In the genomic region with DNA sequence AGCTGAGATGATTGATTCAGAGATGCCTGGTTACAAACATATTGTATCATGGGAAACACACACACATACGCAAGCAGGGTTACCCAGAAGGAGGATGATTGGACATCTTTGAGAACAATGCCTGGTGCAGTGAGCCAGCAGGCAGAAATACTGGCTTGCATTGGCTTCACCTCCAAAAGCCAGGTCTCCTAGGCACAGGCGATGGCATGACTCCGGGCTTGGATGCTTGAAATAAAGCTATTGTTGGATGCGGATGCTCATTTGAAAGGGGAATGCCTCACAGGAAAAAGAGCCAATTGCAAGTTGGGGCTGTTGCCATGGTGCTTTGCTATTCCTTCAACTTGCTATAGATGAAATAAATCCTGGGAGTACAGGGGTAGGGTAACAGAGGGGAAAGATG, we compare ENCODE assay signal across 12 cellular contexts.
A peak's percentile ranks its signal among the peaks of the same experiment; 100 is the strongest.
DNase-seq lines count a peak whose midpoint lies in the region; ATAC-seq and TF ChIP-seq lines count a peak whose summit lies in the region.
"Had no signal": no experiment of that assay in that cellular context is flagged by ENCODE, and none has a peak within 500 bp of the region (broad histone marks: within the 10 kb centered on the region; RNA-seq: fewer than 3 reads in every experiment).

No MANE protein-coding gene starts in this region.

- H3K4me1 Mint-ChIP-seq in WTC11 (peaks cover 91% of the 10 kb centered on the region), osteocyte (ENCODE audit: unreplicated experiment) (peaks cover 79% of the 10 kb centered on the region), Calu3 (ENCODE audit: low read depth, unreplicated experiment) (no peaks in the 10 kb centered on the region)

- H3K36me3 Mint-ChIP-seq in WTC11 (no peaks in the 10 kb centered on the region; the same call in 1 of the 2 replicates), osteocyte (ENCODE audit: unreplicated experiment) (peaks cover 28% of the 10 kb centered on the region), Calu3 (ENCODE audit: insufficient read depth, unreplicated experiment) (no peaks in the 10 kb centered on the region)

- CTCF ChIA-PET in HEK293 (lab: Yijun Ruan, JAX) (interaction anchor here (0.6 kb wide), 1 partner anchor 94 kb away, joined by 3 read pairs; no protein-coding TSS in a partner anchor), WTC11 (lab: Charles Lee) (interaction anchor here (1.0 kb wide), 1 partner anchor 151 kb away, joined by 3 read pairs; no protein-coding TSS in a partner anchor), Calu3 (lab: Charles Lee) (no interaction called here)

- H3K27ac ChIP-seq in HEK293 (ENCODE audit: extremely low read depth, low read depth, low read length): no peak overlapping the region

- no peaks in the 10 kb centered on the region for H3K36me3 ChIP-seq in HEK293 (ENCODE audit: control insufficient read depth in 2 of 2, insufficient read depth in 1 of 2, low read length in 2 of 2)

- DNase-seq in WTC11 (ENCODE audit: low spot score): no peak
- DNase-seq in fibroblast of the aortic adventitia (ENCODE audit: low read depth): peak; percentile 48
- no peak for DNase-seq in osteocyte (ENCODE audit: extremely low spot score, unreplicated experiment)
- DNase-seq in Calu3: no peak
- DNase-seq in GM10266 (ENCODE audit: extremely low spot score): no peak
- DNase-seq in SW 1271 (lab: John Stamatoyannopoulos, UW): no peak
- DNase-seq: DMS79 treated with DMSO at 0.1 percent for 48 hours; NCI-H1930; stimulated activated CD4-positive, alpha-beta T cell treated with anti-CD3 and anti-CD28 coated beads, Interleukin-2, amount 100 ng/mL, for 24 hours; trophoblast cell had no signal

- H3K9me3 Mint-ChIP-seq in WTC11 (no peaks in the 10 kb centered on the region), osteocyte (ENCODE audit: unreplicated experiment) (no peaks in the 10 kb centered on the region), Calu3 (ENCODE audit: low read depth, unreplicated experiment) (no peaks in the 10 kb centered on the region)

- ATAC-seq in WTC11 (peak; percentile 45), HG03571 (IDR thresholded peaks at IDR 0.05; ENCODE audit: unreplicated experiment) (no peak)

- H3K27me3 Mint-ChIP-seq in WTC11 (ENCODE audit: low read depth) (no peaks in the 10 kb centered on the region), osteocyte (ENCODE audit: unreplicated experiment) (no peaks in the 10 kb centered on the region), Calu3 (ENCODE audit: unreplicated experiment) (no peaks in the 10 kb centered on the region)

- POLR2A ChIA-PET in HEK293 (lab: Yijun Ruan, JAX) (no interaction called here), WTC11 (lab: Charles Lee) (interaction anchor here (0.8 kb wide), 1 partner anchor 27 kb away, joined by 3 read pairs; no protein-coding TSS in a partner anchor)

- BruUV-seq in Calu3 (replicated peaks; lab: Mats Ljungman, UMichigan): no TSS peak

- H3K27ac Mint-ChIP-seq in WTC11 (peak overlapping the region; percentile 91), osteocyte (ENCODE audit: unreplicated experiment) (peak overlapping the region; percentile 69), Calu3 (ENCODE audit: unreplicated experiment) (no peak overlapping the region)

- peaks cover 6% of the 10 kb centered on the region for H3K4me1 ChIP-seq in HEK293 (ENCODE audit: control insufficient read depth, insufficient read depth, low read length)

- intact Hi-C loops in Calu3 (cut with micrococcal nuclease; ENCODE audit: unreplicated experiment): no loop called here

- H3K4me3 ChIP-seq in HEK293 (ENCODE audit: low read depth, low read length) (no peak overlapping the region), fibroblast of the aortic adventitia (ENCODE audit: low read depth, low read length) (no peak overlapping the region)

- peak overlapping the region; percentile 51 for H3K4me3 Mint-ChIP-seq in WTC11
- peak overlapping the region; percentile 48 for H3K4me3 Mint-ChIP-seq in osteocyte (ENCODE audit: unreplicated experiment)
- H3K4me3 Mint-ChIP-seq in Calu3 (ENCODE audit: low read depth, unreplicated experiment): no peak overlapping the region

- no peaks in the 10 kb centered on the region for H3K9me3 ChIP-seq in HEK293 (ENCODE audit: control insufficient read depth, insufficient read depth, low read depth, low read length)

- TF ChIP-seq CTCF in HEK293 (tag by site-specific recombination; IDR thresholded peaks at IDR 0.05): no peak
- TF ChIP-seq CTCF in WTC11 (IDR thresholded peaks at IDR 0.05): no peak
- no peak for TF ChIP-seq CTCF in fibroblast of the aortic adventitia (IDR thresholded peaks at IDR 0.05; ENCODE audit: insufficient read depth, low read length)
- TF ChIP-seq CTCF in osteocyte (IDR thresholded peaks at IDR 0.05): no peak
- no peak for TF ChIP-seq CTCF in Calu3 (IDR thresholded peaks at IDR 0.05; ENCODE audit: unreplicated experiment)
- no peak for TF ChIP-seq CTCF in GM10266 (IDR thresholded peaks at IDR 0.05; ENCODE audit: control insufficient read depth, insufficient read depth, low read depth, missing control alignments)

TF ChIP-seq in HEK293, 187 proteins besides CTCF, POLR2A, EP300 and RAD21:
- TF ChIP-seq ZSCAN16 (tag by site-specific recombination; IDR thresholded peaks at IDR 0.05) (no peak), FEZF1 (tag by site-specific recombination; IDR thresholded peaks at IDR 0.05) (peak; percentile 55)
TF ChIP-seq in HEK293: peak in this region for 1.

TF ChIP-seq in WTC11, 78 proteins besides CTCF, POLR2A, EP300 and RAD21:
- TF ChIP-seq ZNF396 (CRISPR knock-in tag; IDR thresholded peaks at IDR 0.05; ENCODE audit: borderline replicate concordance): no peak
- TF ChIP-seq ZNF138 (CRISPR knock-in tag; conservative IDR thresholded peaks at IDR 0.05): no peak
- TF ChIP-seq JUN (CRISPR knock-in tag; IDR thresholded peaks at IDR 0.05): no peak
- TF ChIP-seq E2F1 (CRISPR knock-in tag; IDR thresholded peaks at IDR 0.05): no peak
- TF ChIP-seq TCF7 (CRISPR knock-in tag; IDR thresholded peaks at IDR 0.05; ENCODE audit: low read depth): no peak
